In the genomic region with DNA sequence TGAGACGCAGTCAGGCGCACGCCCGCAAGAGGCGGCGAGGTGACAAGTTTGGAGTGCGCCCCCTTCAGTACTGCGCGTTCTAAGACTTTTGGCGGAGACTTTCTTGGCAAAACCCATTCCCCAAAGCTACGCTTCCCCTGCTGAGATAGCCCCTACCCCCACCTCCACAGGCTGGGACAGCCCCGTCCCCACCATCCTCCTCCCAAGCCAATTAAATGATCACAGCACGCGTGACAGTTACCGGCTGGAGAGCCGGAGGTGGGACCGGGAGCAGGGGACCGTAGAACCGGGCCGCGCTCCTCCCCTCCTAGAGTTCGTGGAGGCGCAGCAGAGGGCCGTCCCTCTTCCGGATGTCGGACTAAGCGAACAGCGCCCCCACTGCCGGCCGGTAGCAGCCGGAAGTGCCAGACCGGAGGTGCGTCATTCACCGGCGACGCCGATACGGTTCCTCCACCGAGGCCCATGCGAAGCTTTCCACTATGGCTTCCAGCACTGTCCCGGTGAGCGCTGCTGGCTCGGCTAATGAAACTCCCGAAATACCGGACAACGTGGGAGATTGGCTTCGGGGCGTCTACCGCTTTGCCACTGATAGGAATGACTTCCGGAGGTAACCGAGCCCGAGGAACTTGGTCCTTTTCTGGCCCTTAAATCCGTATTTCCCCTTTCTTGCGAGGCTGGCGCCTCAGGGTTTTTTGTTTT, we compare ENCODE assay signal across 8 cellular contexts. TPM values are rescaled to one million over a fixed set of nuclear protein-coding genes. Genes with fewer than 3 reads are reported as not detected.
DNase-seq lines count a peak whose midpoint lies in the region; ATAC-seq and TF ChIP-seq lines count a peak whose summit lies in the region.

Gene TOMM6, plus strand, starts transcription at position 476 of the 699 bp plus-strand sequence. Its CDS starts 4 bp downstream, at position 480.

- H3K27ac ChIP-seq in right lobe of liver = peak within 1 kb of the TSS; percentile 70 to 88 (median 88)

- intact Hi-C loops in dendritic cell treated with granulocyte-macrophage colony-stimulating factor and Interleukin-4, amounts not matched to agents 40 ng/mL and 50 ng/mL, for 4 days (cut with micrococcal nuclease) = loop anchor here (1.0 to 5.0 kb wide), 4 partner anchors 53 to 775 kb away; partner anchors contain the start of genes BYSL, MED20, TFEB and UBR2
- intact Hi-C loops in right lobe of liver (cut with DNase I) = loop anchor here (10.0 kb wide), 3 partner anchors 137 to 257 kb away; partner anchors contain the start of genes BYSL (in 1 of the 2) and MED20 (in 1 of the 2)

- TF ChIP-seq POLR2A in right lobe of liver (IDR thresholded peaks at IDR 0.05) = peak; percentile 84

- no peaks in the 10 kb centered on the region for H3K27me3 ChIP-seq in right lobe of liver

- ATAC-seq in GM19372 (IDR thresholded peaks at IDR 0.05; ENCODE audit: low read depth, unreplicated experiment) = peak; percentile 78
- peak; percentile 58 for ATAC-seq in HG03558 (IDR thresholded peaks at IDR 0.05; ENCODE audit: extremely low read depth, unreplicated experiment)
- peak; percentile 88 to 92 (median 89) for ATAC-seq in right lobe of liver

- peaks cover 0 to 30% (median 8%) of the 10 kb centered on the region in 4 donors for H3K36me3 ChIP-seq in right lobe of liver

- TF ChIP-seq CTCF in right lobe of liver (IDR thresholded peaks at IDR 0.05) = peak; percentile 92 to 98 (median 94)

- peaks cover 0 to 18% (median 10%) of the 10 kb centered on the region in 4 donors for H3K4me1 ChIP-seq in right lobe of liver

- DNase-seq in CD1c-positive myeloid dendritic cell (ENCODE audit: extremely low spot score) (peak; percentile 97), NCI-H748 (lab: John Stamatoyannopoulos, UW; ENCODE audit: unreplicated experiment) (peak; percentile 96), right lobe of liver (peak; percentile 97 to 98 (median 97))
- peak; percentile 94 for DNase-seq in activated CD4-positive, alpha-beta T cell treated with anti-CD3 and anti-CD28 coated beads, Interleukin-2, amount 50 U/mL, for 24 hours (ENCODE audit: low read depth in 1 of 2, low spot score in 1 of 2)
- peak; percentile 92 to 94 for DNase-seq in stimulated activated CD4-positive, alpha-beta T cell treated with anti-CD3 and anti-CD28 coated beads, Interleukin-4, amount 100 ng/mL, for 4 hours

- H3K9me3 ChIP-seq in right lobe of liver = no peaks in the 10 kb centered on the region

- H3K27ac Mint-ChIP-seq in dendritic cell treated with granulocyte-macrophage colony-stimulating factor and Interleukin-4, amounts not matched to agents 40 ng/mL and 50 ng/mL, for 4 days = peak within 1 kb of the TSS; percentile 96

- under 1% methylated on average over 22 of the region's 55 CpGs for WGBS in right lobe of liver (ENCODE audit: insufficient coverage, low coverage, low lambda C conversion rate, missing lambda C conversion rate)

- H3K4me1 Mint-ChIP-seq in dendritic cell treated with granulocyte-macrophage colony-stimulating factor and Interleukin-4, amounts not matched to agents 40 ng/mL and 50 ng/mL, for 4 days (ENCODE audit: low read depth) = peaks cover 46% of the 10 kb centered on the region

- H3K4me3 ChIP-seq in right lobe of liver = peak within 1 kb of the TSS; percentile 80 to 83 (median 81)

- H3K27me3 Mint-ChIP-seq in dendritic cell treated with granulocyte-macrophage colony-stimulating factor and Interleukin-4, amounts not matched to agents 40 ng/mL and 50 ng/mL, for 4 days = no peaks in the 10 kb centered on the region

- peaks cover 44% of the 10 kb centered on the region for H3K36me3 Mint-ChIP-seq in dendritic cell treated with granulocyte-macrophage colony-stimulating factor and Interleukin-4, amounts not matched to agents 40 ng/mL and 50 ng/mL, for 4 days (ENCODE audit: low read depth)

- H3K9me3 Mint-ChIP-seq in dendritic cell treated with granulocyte-macrophage colony-stimulating factor and Interleukin-4, amounts not matched to agents 40 ng/mL and 50 ng/mL, for 4 days = no peaks in the 10 kb centered on the region

- peak within 1 kb of the TSS; percentile 90 for H3K4me3 Mint-ChIP-seq in dendritic cell treated with granulocyte-macrophage colony-stimulating factor and Interleukin-4, amounts not matched to agents 40 ng/mL and 50 ng/mL, for 4 days

RNA-seq across cellular contexts. Expression of gene TOMM6, which starts in this region (rescaled TPM):
- total RNA-seq in right lobe of liver = 100 to 1,000 TPM in 1 of 6 experiments, 10 to 100 TPM in 5; 61.8 to 104 (median 75.6) TPM

Comparison
In these comparisons a context has a peak if more than half of its experiments do, and no peak if none do; other contexts are left out.
1. Peak in every context shown above with its lines: DNase-seq, ATAC-seq, H3K4me3 ChIP-seq and H3K27ac ChIP-seq.